ENCODE assay signal across 11 cellular contexts in genomic region chr10:119680050-119680449, GRCh38. TPM values are rescaled to one million over a fixed set of nuclear protein-coding genes. Genes with fewer than 3 reads are reported as not detected.
DNase-seq lines count a peak whose midpoint lies in the region; ATAC-seq and TF ChIP-seq lines count a peak whose summit lies in the region.
"Had no signal": no experiment of that assay in that cellular context is flagged by ENCODE, and none has a peak within 500 bp of the region (broad histone marks: within the 10 kb centered on the region; RNA-seq: fewer than 3 reads in every experiment).

No MANE protein-coding gene starts in this region.

- no TSS peak for BruUV-seq in Panc1 (replicated peaks; lab: Mats Ljungman, UMichigan)

- H3K36me3 ChIP-seq in Panc1 (ENCODE audit: control insufficient read depth, insufficient read depth, low read length), result peaks cover 13% of the 10 kb centered on the region

- peak overlapping the region; percentile 87 for H3K27ac ChIP-seq in Panc1 (ENCODE audit: low read length)

- 0 out of 4 replicates have a peak overlapping the region, but pooled peaks of 1 of the 2 experiments have one; percentile 0 for H3K4me3 ChIP-seq in Panc1 (ENCODE audit: low read depth in 2 of 2, low read length in 2 of 2)
- H3K4me3 ChIP-seq: dorsolateral prefrontal cortex had no signal

- intact Hi-C loops in Panc1 (cut with micrococcal nuclease; ENCODE audit: unreplicated experiment), result no loop called here

- H3K9me3 ChIP-seq in Panc1 (ENCODE audit: control insufficient read depth, insufficient read depth, low read depth, low read length), result no peaks in the 10 kb centered on the region

- DNase-seq in CD1c-positive myeloid dendritic cell (ENCODE audit: extremely low spot score) (peak; percentile 61), Panc1 (ENCODE audit: low read depth, low spot score) (no peak), pulmonary artery endothelial cell (ENCODE audit: low read depth, low spot score) (peak; percentile 73), NCI-H2107 (lab: John Stamatoyannopoulos, UW) (no peak)
- no peak for DNase-seq in naive thymus-derived CD8-positive, alpha-beta T cell
- DNase-seq: dorsolateral prefrontal cortex, Karpas-422, RPMI8226 had no signal

- no peak for TF ChIP-seq CTCF in Panc1 (IDR thresholded peaks at IDR 0.05)

- H3K27me3 ChIP-seq in Panc1 (ENCODE audit: control insufficient read depth, insufficient read depth, low read length), result no peaks in the 10 kb centered on the region
- H3K27me3 ChIP-seq: dorsolateral prefrontal cortex had no signal

- peak overlapping the region in 1 of 10 donors; percentile 62 for H3K27ac Mint-ChIP-seq in naive thymus-derived CD8-positive, alpha-beta T cell

- in situ Hi-C loops in Panc1 (cut with HindIII; ENCODE audit: low pct_unique_long_range_greater_than_20kb, low sequenced_read_pairs), result no loop called here

- peaks cover 0 to 3% (median 0%) of the 10 kb centered on the region in 5 donors for H3K27me3 Mint-ChIP-seq in naive thymus-derived CD8-positive, alpha-beta T cell

- H3K36me3 Mint-ChIP-seq in naive thymus-derived CD8-positive, alpha-beta T cell, result peaks cover 0 to 26% (median 7%) of the 10 kb centered on the region in 3 donors

- peaks cover 0 to 12% (median 4%) of the 10 kb centered on the region in 4 donors for H3K4me1 Mint-ChIP-seq in naive thymus-derived CD8-positive, alpha-beta T cell

- H3K9me3 Mint-ChIP-seq in naive thymus-derived CD8-positive, alpha-beta T cell, result no peaks in the 10 kb centered on the region

- no peak overlapping the region for H3K4me3 Mint-ChIP-seq in naive thymus-derived CD8-positive, alpha-beta T cell

- peak; percentile 77 for ATAC-seq in Panc1
- ATAC-seq in esophagus mucosa, result peak; percentile 43
- ATAC-seq in HG02973 (IDR thresholded peaks at IDR 0.05; ENCODE audit: unreplicated experiment), result no peak
- ATAC-seq in naive thymus-derived CD8-positive, alpha-beta T cell, result no peak
- no peak for ATAC-seq in GM18858 (IDR thresholded peaks at IDR 0.05; ENCODE audit: unreplicated experiment)

- CTCF ChIA-PET in Panc1 (lab: Charles Lee), result no interaction called here

- POLR2A ChIA-PET in Panc1 (lab: Charles Lee), result interaction anchor here (0.6 to 1.2 kb wide), 3 partner anchors 8 to 81 kb away, joined by 3 read pairs; no protein-coding TSS in a partner anchor
- POLR2A ChIA-PET in naive thymus-derived CD8-positive, alpha-beta T cell (lab: Charles Lee), result no interaction called here

- H3K4me1 ChIP-seq in Panc1 (ENCODE audit: control insufficient read depth, insufficient read depth, low read length), result peaks cover 67% of the 10 kb centered on the region

RNA-seq across cellular contexts. Expression of gene BAG3, which starts 28.9 kb away (rescaled TPM):
- total RNA-seq in Panc1 (2021; ENCODE audit: unreplicated experiment) (131 TPM), esophagus mucosa (59.7 TPM), pulmonary artery endothelial cell (12.7 and 21.0 TPM in 2 replicates)
- polyA plus RNA-seq in Panc1 (2012; ENCODE audit: insufficient read length), result 204 TPM
- 10 to 100 TPM; 14.4 to 17.8 TPM for total RNA-seq in naive thymus-derived CD8-positive, alpha-beta T cell
- 10 to 100 TPM in 2 of 3 donors, 1 to 10 TPM in 1; 5.1 to 26.5 (median 12.5) TPM for polyA plus RNA-seq in naive thymus-derived CD8-positive, alpha-beta T cell

RNA-seq across cellular contexts. Expression of gene INPP5F, which starts 45.8 kb away (rescaled TPM):
- total RNA-seq in Panc1 (2021; ENCODE audit: unreplicated experiment) (26.7 TPM), esophagus mucosa (7.6 TPM), pulmonary artery endothelial cell (20.5 and 27.6 TPM in 2 replicates)
- 12.2 TPM for polyA plus RNA-seq in Panc1 (2012; ENCODE audit: insufficient read length)
- total RNA-seq in naive thymus-derived CD8-positive, alpha-beta T cell, result 10 to 100 TPM in 1 of 2 experiments, 1 to 10 TPM in 1; 8.5 to 10.9 TPM
- polyA plus RNA-seq in naive thymus-derived CD8-positive, alpha-beta T cell, result 1 to 10 TPM; 1.4 to 2.5 (median 2.4) TPM

Comparison
In these comparisons a context has a peak if more than half of its experiments do, and no peak if none do; other contexts are left out.
1. DNase-seq: peak in CD1c-positive myeloid dendritic cell (single experiment) and pulmonary artery endothelial cell (single experiment); none in Panc1 (single experiment), naive thymus-derived CD8-positive, alpha-beta T cell (0 of 10) and NCI-H2107 (single experiment).
2. ATAC-seq: peak in Panc1 (single experiment) and esophagus mucosa (single experiment); none in HG02973 (single experiment), naive thymus-derived CD8-positive, alpha-beta T cell (0 of 2) and GM18858 (single experiment).